ENCODE assay signal across 1 cellular context in the genomic region with DNA sequence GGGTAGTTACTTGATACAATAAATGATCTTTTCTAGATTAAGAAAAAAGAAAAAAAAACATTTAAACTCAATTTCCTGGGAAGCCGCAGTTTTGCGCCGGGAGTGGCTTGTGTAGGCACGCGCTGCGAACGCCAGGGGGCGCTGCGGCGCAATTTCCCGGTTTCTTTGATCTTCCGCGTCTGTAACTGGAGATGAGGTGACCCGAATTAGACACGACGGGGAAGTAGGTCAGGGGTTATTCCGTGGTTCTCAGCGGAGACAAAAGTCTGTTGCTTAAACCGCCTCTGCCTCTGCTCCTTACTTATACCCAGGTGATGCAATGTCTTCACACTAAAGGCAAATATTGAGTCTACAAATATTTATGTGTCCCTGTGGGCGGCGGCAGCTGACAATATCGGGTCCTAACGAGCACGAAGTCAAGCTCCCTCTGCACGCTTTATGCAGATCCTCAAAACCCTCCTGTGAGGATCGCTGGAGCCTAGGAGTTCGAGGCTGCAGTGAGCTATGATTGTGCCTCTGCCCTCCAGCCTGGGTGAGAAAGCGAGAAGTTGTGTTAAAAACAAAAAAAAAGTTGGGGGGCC.
A peak's percentile ranks its signal among the peaks of the same experiment; 100 is the strongest.
TF ChIP-seq lines count a peak whose summit lies in the region.

No MANE protein-coding gene starts in this region.

TF ChIP-seq in HepG2, 621 proteins besides CTCF, POLR2A, EP300 and RAD21 (continued from another document and continues in another):
- TF ChIP-seq, protein P1, sequence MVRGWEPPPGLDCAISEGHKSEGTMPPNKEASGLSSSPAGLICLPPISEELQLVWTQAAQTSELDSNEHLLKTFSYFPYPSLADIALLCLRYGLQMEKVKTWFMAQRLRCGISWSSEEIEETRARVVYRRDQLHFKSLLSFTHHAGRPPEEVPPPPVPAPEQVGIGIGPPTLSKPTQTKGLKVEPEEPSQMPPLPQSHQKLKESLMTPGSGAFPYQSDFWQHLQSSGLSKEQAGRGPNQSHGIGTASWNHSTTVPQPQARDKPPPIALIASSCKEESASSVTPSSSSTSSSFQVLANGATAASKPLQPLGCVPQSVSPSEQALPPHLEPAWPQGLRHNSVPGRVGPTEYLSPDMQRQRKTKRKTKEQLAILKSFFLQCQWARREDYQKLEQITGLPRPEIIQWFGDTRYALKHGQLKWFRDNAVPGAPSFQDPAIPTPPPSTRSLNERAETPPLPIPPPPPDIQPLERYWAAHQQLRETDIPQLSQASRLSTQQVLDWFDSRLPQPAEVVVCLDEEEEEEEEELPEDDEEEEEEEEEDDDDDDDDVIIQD (CRISPR knock-in tag; IDR thresholded peaks at IDR 0.05; ENCODE audit: low read depth): peak; percentile 43; the same call in 1 of the 2 replicates
- TF ChIP-seq ZNF101 (CRISPR knock-in tag; IDR thresholded peaks at IDR 0.05; ENCODE audit: borderline replicate concordance, low read depth): no peak
- TF ChIP-seq GATAD1 (CRISPR knock-in tag; IDR thresholded peaks at IDR 0.05): peak; percentile 69
- TF ChIP-seq ADNP (CRISPR knock-in tag; IDR thresholded peaks at IDR 0.05): no peak
- no peak for TF ChIP-seq ZNF570 (CRISPR knock-in tag; IDR thresholded peaks at IDR 0.05; ENCODE audit: borderline replicate concordance)
- TF ChIP-seq, protein P2, sequence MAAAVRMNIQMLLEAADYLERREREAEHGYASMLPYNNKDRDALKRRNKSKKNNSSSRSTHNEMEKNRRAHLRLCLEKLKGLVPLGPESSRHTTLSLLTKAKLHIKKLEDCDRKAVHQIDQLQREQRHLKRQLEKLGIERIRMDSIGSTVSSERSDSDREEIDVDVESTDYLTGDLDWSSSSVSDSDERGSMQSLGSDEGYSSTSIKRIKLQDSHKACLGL (CRISPR knock-in tag; IDR thresholded peaks at IDR 0.05): no peak
- no peak; the same call in 1 of the 2 replicates for TF ChIP-seq ZNF232 (CRISPR knock-in tag; IDR thresholded peaks at IDR 0.05; ENCODE audit: borderline replicate concordance)
- peak; percentile 79 for TF ChIP-seq ELF1 (CRISPR knock-in tag; IDR thresholded peaks at IDR 0.05)
- TF ChIP-seq GLI4 (CRISPR knock-in tag; IDR thresholded peaks at IDR 0.05; ENCODE audit: borderline replicate concordance): no peak
- TF ChIP-seq CAMTA2 (CRISPR knock-in tag; IDR thresholded peaks at IDR 0.05; ENCODE audit: borderline replicate concordance): no peak
- no peak for TF ChIP-seq NR3C1 (CRISPR knock-in tag; IDR thresholded peaks at IDR 0.05)
- TF ChIP-seq, protein P3, sequence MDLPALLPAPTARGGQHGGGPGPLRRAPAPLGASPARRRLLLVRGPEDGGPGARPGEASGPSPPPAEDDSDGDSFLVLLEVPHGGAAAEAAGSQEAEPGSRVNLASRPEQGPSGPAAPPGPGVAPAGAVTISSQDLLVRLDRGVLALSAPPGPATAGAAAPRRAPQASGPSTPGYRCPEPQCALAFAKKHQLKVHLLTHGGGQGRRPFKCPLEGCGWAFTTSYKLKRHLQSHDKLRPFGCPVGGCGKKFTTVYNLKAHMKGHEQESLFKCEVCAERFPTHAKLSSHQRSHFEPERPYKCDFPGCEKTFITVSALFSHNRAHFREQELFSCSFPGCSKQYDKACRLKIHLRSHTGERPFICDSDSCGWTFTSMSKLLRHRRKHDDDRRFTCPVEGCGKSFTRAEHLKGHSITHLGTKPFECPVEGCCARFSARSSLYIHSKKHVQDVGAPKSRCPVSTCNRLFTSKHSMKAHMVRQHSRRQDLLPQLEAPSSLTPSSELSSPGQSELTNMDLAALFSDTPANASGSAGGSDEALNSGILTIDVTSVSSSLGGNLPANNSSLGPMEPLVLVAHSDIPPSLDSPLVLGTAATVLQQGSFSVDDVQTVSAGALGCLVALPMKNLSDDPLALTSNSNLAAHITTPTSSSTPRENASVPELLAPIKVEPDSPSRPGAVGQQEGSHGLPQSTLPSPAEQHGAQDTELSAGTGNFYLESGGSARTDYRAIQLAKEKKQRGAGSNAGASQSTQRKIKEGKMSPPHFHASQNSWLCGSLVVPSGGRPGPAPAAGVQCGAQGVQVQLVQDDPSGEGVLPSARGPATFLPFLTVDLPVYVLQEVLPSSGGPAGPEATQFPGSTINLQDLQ (CRISPR knock-in tag; IDR thresholded peaks at IDR 0.05): no peak
- no peak for TF ChIP-seq HNRNPH1 (optimal IDR thresholded peaks at IDR 0.05; ENCODE audit: low read depth, low read length)
- TF ChIP-seq CCAR2 (optimal IDR thresholded peaks at IDR 0.05; ENCODE audit: low read depth, low read length): no peak
- TF ChIP-seq ZNF589 (CRISPR knock-in tag; conservative IDR thresholded peaks at IDR 0.05): no peak
- TF ChIP-seq, protein P4, sequence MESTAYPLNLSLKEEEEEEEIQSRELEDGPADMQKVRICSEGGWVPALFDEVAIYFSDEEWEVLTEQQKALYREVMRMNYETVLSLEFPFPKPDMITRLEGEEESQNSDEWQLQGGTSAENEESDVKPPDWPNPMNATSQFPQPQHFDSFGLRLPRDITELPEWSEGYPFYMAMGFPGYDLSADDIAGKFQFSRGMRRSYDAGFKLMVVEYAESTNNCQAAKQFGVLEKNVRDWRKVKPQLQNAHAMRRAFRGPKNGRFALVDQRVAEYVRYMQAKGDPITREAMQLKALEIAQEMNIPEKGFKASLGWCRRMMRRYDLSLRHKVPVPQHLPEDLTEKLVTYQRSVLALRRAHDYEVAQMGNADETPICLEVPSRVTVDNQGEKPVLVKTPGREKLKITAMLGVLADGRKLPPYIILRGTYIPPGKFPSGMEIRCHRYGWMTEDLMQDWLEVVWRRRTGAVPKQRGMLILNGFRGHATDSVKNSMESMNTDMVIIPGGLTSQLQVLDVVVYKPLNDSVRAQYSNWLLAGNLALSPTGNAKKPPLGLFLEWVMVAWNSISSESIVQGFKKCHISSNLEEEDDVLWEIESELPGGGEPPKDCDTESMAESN (CRISPR knock-in tag; conservative IDR thresholded peaks at IDR 0.05): peak; percentile 79
- TF ChIP-seq, protein P5, sequence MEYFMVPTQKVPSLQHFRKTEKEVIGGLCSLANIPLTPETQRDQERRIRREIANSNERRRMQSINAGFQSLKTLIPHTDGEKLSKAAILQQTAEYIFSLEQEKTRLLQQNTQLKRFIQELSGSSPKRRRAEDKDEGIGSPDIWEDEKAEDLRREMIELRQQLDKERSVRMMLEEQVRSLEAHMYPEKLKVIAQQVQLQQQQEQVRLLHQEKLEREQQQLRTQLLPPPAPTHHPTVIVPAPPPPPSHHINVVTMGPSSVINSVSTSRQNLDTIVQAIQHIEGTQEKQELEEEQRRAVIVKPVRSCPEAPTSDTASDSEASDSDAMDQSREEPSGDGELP (IDR thresholded peaks at IDR 0.05; ENCODE audit: borderline replicate concordance, low read depth): peak; percentile 72; the same call in 1 of the 2 replicates
- TF ChIP-seq MEIS2 (CRISPR knock-in tag; IDR thresholded peaks at IDR 0.05): no peak; the same call in 1 of the 2 replicates
- TF ChIP-seq ZNF761 (CRISPR knock-in tag; conservative IDR thresholded peaks at IDR 0.05): no peak; the same call in 1 of the 2 replicates
- TF ChIP-seq ZNF296 (CRISPR knock-in tag; conservative IDR thresholded peaks at IDR 0.05): no peak
- no peak for TF ChIP-seq NKX3-1 (CRISPR knock-in tag; IDR thresholded peaks at IDR 0.05)
- 0 out of 2 replicates have a peak, but pooled peaks have one; percentile 71 for TF ChIP-seq ZNF850 (CRISPR knock-in tag; conservative IDR thresholded peaks at IDR 0.05)
- no peak for TF ChIP-seq ZNF326 (CRISPR knock-in tag; IDR thresholded peaks at IDR 0.05; ENCODE audit: borderline replicate concordance)
- no peak for TF ChIP-seq ZFP36L2 (CRISPR knock-in tag; IDR thresholded peaks at IDR 0.05)
- no peak for TF ChIP-seq SMARCE1 (IDR thresholded peaks at IDR 0.05; ENCODE audit: borderline replicate concordance)
- no peak for TF ChIP-seq ZNF510 (CRISPR knock-in tag; IDR thresholded peaks at IDR 0.05; ENCODE audit: low read depth)
- peak; percentile 91 for TF ChIP-seq TCF7L2 (IDR thresholded peaks at IDR 0.05; ENCODE audit: low read depth, low read length)
- TF ChIP-seq GTF3A (CRISPR knock-in tag; conservative IDR thresholded peaks at IDR 0.05): no peak
- no peak for TF ChIP-seq TAF1 (CRISPR knock-in tag; IDR thresholded peaks at IDR 0.05)
- peak; percentile 85 for TF ChIP-seq AHR (CRISPR knock-in tag; IDR thresholded peaks at IDR 0.05)
- TF ChIP-seq SIX1 (CRISPR knock-in tag; IDR thresholded peaks at IDR 0.05; ENCODE audit: borderline replicate concordance): peak; percentile 98
- no peak for TF ChIP-seq MTF1 (CRISPR knock-in tag; IDR thresholded peaks at IDR 0.05)
- TF ChIP-seq ZNF20 (CRISPR knock-in tag; IDR thresholded peaks at IDR 0.05): no peak
- peak; percentile 21; the same call in 1 of the 2 replicates for TF ChIP-seq ZNF792 (CRISPR knock-in tag; IDR thresholded peaks at IDR 0.05)
- TF ChIP-seq MIER3 (CRISPR knock-in tag; IDR thresholded peaks at IDR 0.05; ENCODE audit: borderline replicate concordance): peak; percentile 95; the same call in 1 of the 2 replicates
- TF ChIP-seq RXRB (CRISPR knock-in tag; IDR thresholded peaks at IDR 0.05; ENCODE audit: borderline replicate concordance): peak; percentile 100
- TF ChIP-seq ZNF563 (CRISPR knock-in tag; IDR thresholded peaks at IDR 0.05): no peak; the same call in 1 of the 2 replicates
- peak; percentile 93; the same call in 1 of the 2 replicates for TF ChIP-seq ZNF816 (CRISPR knock-in tag; IDR thresholded peaks at IDR 0.05; ENCODE audit: borderline replicate concordance)
- TF ChIP-seq ZNF225 (CRISPR knock-in tag; IDR thresholded peaks at IDR 0.05): no peak; the same call in 1 of the 2 replicates
- TF ChIP-seq, protein P6, sequence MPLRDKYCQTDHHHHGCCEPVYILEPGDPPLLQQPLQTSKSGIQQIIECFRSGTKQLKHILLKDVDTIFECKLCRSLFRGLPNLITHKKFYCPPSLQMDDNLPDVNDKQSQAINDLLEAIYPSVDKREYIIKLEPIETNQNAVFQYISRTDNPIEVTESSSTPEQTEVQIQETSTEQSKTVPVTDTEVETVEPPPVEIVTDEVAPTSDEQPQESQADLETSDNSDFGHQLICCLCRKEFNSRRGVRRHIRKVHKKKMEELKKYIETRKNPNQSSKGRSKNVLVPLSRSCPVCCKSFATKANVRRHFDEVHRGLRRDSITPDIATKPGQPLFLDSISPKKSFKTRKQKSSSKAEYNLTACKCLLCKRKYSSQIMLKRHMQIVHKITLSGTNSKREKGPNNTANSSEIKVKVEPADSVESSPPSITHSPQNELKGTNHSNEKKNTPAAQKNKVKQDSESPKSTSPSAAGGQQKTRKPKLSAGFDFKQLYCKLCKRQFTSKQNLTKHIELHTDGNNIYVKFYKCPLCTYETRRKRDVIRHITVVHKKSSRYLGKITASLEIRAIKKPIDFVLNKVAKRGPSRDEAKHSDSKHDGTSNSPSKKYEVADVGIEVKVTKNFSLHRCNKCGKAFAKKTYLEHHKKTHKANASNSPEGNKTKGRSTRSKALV (CRISPR knock-in tag; IDR thresholded peaks at IDR 0.05): 0 out of 2 replicates have a peak, but pooled peaks have one; percentile 28
- TF ChIP-seq SP4 (CRISPR knock-in tag; IDR thresholded peaks at IDR 0.05): no peak
- TF ChIP-seq, protein P7, sequence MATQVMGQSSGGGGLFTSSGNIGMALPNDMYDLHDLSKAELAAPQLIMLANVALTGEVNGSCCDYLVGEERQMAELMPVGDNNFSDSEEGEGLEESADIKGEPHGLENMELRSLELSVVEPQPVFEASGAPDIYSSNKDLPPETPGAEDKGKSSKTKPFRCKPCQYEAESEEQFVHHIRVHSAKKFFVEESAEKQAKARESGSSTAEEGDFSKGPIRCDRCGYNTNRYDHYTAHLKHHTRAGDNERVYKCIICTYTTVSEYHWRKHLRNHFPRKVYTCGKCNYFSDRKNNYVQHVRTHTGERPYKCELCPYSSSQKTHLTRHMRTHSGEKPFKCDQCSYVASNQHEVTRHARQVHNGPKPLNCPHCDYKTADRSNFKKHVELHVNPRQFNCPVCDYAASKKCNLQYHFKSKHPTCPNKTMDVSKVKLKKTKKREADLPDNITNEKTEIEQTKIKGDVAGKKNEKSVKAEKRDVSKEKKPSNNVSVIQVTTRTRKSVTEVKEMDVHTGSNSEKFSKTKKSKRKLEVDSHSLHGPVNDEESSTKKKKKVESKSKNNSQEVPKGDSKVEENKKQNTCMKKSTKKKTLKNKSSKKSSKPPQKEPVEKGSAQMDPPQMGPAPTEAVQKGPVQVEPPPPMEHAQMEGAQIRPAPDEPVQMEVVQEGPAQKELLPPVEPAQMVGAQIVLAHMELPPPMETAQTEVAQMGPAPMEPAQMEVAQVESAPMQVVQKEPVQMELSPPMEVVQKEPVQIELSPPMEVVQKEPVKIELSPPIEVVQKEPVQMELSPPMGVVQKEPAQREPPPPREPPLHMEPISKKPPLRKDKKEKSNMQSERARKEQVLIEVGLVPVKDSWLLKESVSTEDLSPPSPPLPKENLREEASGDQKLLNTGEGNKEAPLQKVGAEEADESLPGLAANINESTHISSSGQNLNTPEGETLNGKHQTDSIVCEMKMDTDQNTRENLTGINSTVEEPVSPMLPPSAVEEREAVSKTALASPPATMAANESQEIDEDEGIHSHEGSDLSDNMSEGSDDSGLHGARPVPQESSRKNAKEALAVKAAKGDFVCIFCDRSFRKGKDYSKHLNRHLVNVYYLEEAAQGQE (IDR thresholded peaks at IDR 0.05; ENCODE audit: borderline replicate concordance in 1 of 2, low read depth in 1 of 2, low read length in 2 of 2): peak in 1 of 2 experiments; percentile 37; a peak in 1 of 4 replicates
- TF ChIP-seq RBAK (CRISPR knock-in tag; IDR thresholded peaks at IDR 0.05): no peak
- no peak for TF ChIP-seq ZNF598 (CRISPR knock-in tag; IDR thresholded peaks at IDR 0.05; ENCODE audit: borderline replicate concordance)
- peak; percentile 61; the same call in 1 of the 2 replicates for TF ChIP-seq STAG1 (CRISPR knock-in tag; IDR thresholded peaks at IDR 0.05)
- TF ChIP-seq, protein P8, sequence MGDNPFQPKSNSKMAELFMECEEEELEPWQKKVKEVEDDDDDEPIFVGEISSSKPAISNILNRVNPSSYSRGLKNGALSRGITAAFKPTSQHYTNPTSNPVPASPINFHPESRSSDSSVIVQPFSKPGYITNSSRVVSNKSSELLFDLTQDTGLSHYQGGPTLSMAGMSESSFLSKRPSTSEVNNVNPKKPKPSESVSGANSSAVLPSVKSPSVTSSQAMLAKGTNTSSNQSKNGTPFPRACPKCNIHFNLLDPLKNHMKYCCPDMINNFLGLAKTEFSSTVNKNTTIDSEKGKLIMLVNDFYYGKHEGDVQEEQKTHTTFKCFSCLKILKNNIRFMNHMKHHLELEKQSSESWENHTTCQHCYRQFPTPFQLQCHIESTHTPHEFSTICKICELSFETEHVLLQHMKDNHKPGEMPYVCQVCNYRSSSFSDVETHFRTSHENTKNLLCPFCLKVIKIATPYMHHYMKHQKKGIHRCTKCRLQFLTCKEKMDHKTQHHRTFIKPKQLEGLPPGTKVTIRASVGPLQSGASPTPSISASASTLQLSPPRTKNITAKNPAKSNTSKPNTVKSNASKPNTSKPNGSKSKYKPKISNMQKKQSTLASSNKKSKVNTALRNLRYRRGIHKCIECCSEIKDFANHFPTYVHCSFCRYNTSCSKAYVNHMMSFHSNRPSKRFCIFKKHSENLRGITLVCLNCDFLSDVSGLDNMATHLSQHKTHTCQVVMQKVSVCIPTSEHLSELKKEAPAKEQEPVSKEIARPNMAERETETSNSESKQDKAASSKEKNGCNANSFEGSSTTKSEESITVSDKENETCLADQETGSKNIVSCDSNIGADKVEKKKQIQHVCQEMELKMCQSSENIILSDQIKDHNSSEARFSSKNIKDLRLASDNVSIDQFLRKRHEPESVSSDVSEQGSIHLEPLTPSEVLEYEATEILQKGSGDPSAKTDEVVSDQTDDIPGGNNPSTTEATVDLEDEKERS (CRISPR knock-in tag; IDR thresholded peaks at IDR 0.05): no peak
- peak; percentile 60; the same call in 1 of the 2 replicates for TF ChIP-seq ZNF431 (CRISPR knock-in tag; IDR thresholded peaks at IDR 0.05; ENCODE audit: borderline replicate concordance, low read depth)
- no peak for TF ChIP-seq ZSCAN30 (CRISPR knock-in tag; IDR thresholded peaks at IDR 0.05)
